ENCODE assay signal across 9 cellular contexts in genomic region chr6:44255848-44256247, GRCh38. TPM values are rescaled to one million over a fixed set of nuclear protein-coding genes. Genes with fewer than 3 reads are reported as not detected.
DNase-seq lines count a peak whose midpoint lies in the region; ATAC-seq and TF ChIP-seq lines count a peak whose summit lies in the region.
"Had no signal": no experiment of that assay in that cellular context is flagged by ENCODE, and none has a peak within 500 bp of the region (broad histone marks: within the 10 kb centered on the region; RNA-seq: fewer than 3 reads in every experiment).

No MANE protein-coding gene starts in this region.

- peaks cover 5% of the 10 kb centered on the region for H3K4me1 ChIP-seq in hepatocyte (ENCODE audit: insufficient read depth)
- peaks cover 29% of the 10 kb centered on the region for H3K4me1 ChIP-seq in suprapubic skin

- TF ChIP-seq CTCF in hepatocyte (IDR thresholded peaks at IDR 0.05; ENCODE audit: poor library complexity) (no peak), suprapubic skin (IDR thresholded peaks at IDR 0.05) (no peak)

- peaks cover 44% of the 10 kb centered on the region for H3K79me2 ChIP-seq in hepatocyte

- no peak overlapping the region for H2AFZ ChIP-seq in hepatocyte

- H3K4me3 ChIP-seq in hepatocyte (peak overlapping the region; percentile 100), suprapubic skin (peak overlapping the region; percentile 95)

- POLR2A ChIA-PET in activated CD4-positive, alpha-beta T cell treated with anti-CD3 and anti-CD28 coated beads for 36 hours (lab: Charles Lee) = interaction anchor here (0.7 to 4.3 kb wide), 5 partner anchors 9 to 84 kb away, joined by 3 to 70 read pairs (median 4); partner anchors contain the start of genes HSP90AB1 and SLC29A1
- POLR2A ChIA-PET in activated CD4-positive, alpha-beta memory T cell treated with anti-CD3 and anti-CD28 coated beads, Interleukin-2, amount 10 ng/mL, durations not matched to agents 7 days and 5 days (lab: Charles Lee) = interaction anchor here (0.9 to 6.8 kb wide), 5 partner anchors 9 to 48 kb away, joined by 5 to 136 read pairs (median 23); partner anchors contain the start of genes HSP90AB1, NFKBIE and SLC29A1

- peak overlapping the region; percentile 96 for H3K27ac ChIP-seq in hepatocyte
- peak overlapping the region; percentile 92 for H3K27ac ChIP-seq in suprapubic skin

- no peak for TF ChIP-seq EP300 in suprapubic skin (IDR thresholded peaks at IDR 0.05)

- intact Hi-C loops in activated CD4-positive, alpha-beta T cell treated with anti-CD3 and anti-CD28 coated beads for 36 hours (cut with DNase I, micrococcal nuclease) = loop anchor here (2.0 kb wide), 2 partner anchors 33 to 159 kb away; partner anchors contain the start of gene SLC29A1 (in 1 of the 2)

- H3K27ac Mint-ChIP-seq in activated CD4-positive, alpha-beta T cell treated with anti-CD3 and anti-CD28 coated beads for 36 hours = peak overlapping the region; percentile 90
- H3K27ac Mint-ChIP-seq in activated CD4-positive, alpha-beta memory T cell treated with anti-CD3 and anti-CD28 coated beads, Interleukin-2, amount 10 ng/mL, durations not matched to agents 7 days and 5 days = peak overlapping the region; percentile 82

- no peaks in the 10 kb centered on the region for H3K9me2 ChIP-seq in hepatocyte (replicated peaks; ENCODE audit: insufficient read depth)

- H3K36me3 ChIP-seq in hepatocyte (replicated peaks; ENCODE audit: insufficient read depth, low read depth) = no peaks in the 10 kb centered on the region
- peaks cover 64% of the 10 kb centered on the region for H3K36me3 ChIP-seq in suprapubic skin

- CTCF ChIA-PET in activated CD4-positive, alpha-beta T cell treated with anti-CD3 and anti-CD28 coated beads for 36 hours (lab: Charles Lee) = interaction anchor here (0.7 to 3.1 kb wide), 15 partner anchors 9 to 181 kb away, joined by 3 to 40 read pairs (median 4); partner anchors contain the start of genes AARS2, HSP90AB1 and SLC29A1
- CTCF ChIA-PET in activated CD4-positive, alpha-beta memory T cell treated with anti-CD3 and anti-CD28 coated beads, Interleukin-2, amount 10 ng/mL, durations not matched to agents 7 days and 5 days (lab: Charles Lee) = interaction anchor here (0.6 to 3.7 kb wide), 12 partner anchors 9 to 159 kb away, joined by 3 to 32 read pairs (median 6); partner anchors contain the start of genes AARS2, HSP90AB1, NFKBIE and SLC29A1

- H3K9me3 ChIP-seq in hepatocyte (ENCODE audit: low read depth) = no peaks in the 10 kb centered on the region
- H3K9me3 ChIP-seq in suprapubic skin = no peaks in the 10 kb centered on the region

- ATAC-seq in activated CD4-positive, alpha-beta T cell treated with anti-CD3 and anti-CD28 coated beads for 36 hours = peak; percentile 5
- ATAC-seq in GM19328 (IDR thresholded peaks at IDR 0.05; ENCODE audit: unreplicated experiment) = no peak
- ATAC-seq in HG03196 (IDR thresholded peaks at IDR 0.05; ENCODE audit: unreplicated experiment) = no peak

- peaks cover 61% of the 10 kb centered on the region for H3K4me1 Mint-ChIP-seq in activated CD4-positive, alpha-beta T cell treated with anti-CD3 and anti-CD28 coated beads for 36 hours
- peaks cover 65% of the 10 kb centered on the region for H3K4me1 Mint-ChIP-seq in activated CD4-positive, alpha-beta memory T cell treated with anti-CD3 and anti-CD28 coated beads, Interleukin-2, amount 10 ng/mL, durations not matched to agents 7 days and 5 days

- 61% methylated on average over 2 of the region's 2 CpGs for WGBS in hepatocyte (ENCODE audit: low lambda C conversion rate, missing lambda C conversion rate)
- 38% methylated on average over 2 of the region's 2 CpGs for WGBS in suprapubic skin

- peak overlapping the region; percentile 83 for H3K4me3 Mint-ChIP-seq in activated CD4-positive, alpha-beta T cell treated with anti-CD3 and anti-CD28 coated beads for 36 hours
- peak overlapping the region; percentile 83 for H3K4me3 Mint-ChIP-seq in activated CD4-positive, alpha-beta memory T cell treated with anti-CD3 and anti-CD28 coated beads, Interleukin-2, amount 10 ng/mL, durations not matched to agents 7 days and 5 days

- H3K9me3 Mint-ChIP-seq in activated CD4-positive, alpha-beta T cell treated with anti-CD3 and anti-CD28 coated beads for 36 hours (ENCODE audit: low read depth) = no peaks in the 10 kb centered on the region
- no peaks in the 10 kb centered on the region for H3K9me3 Mint-ChIP-seq in activated CD4-positive, alpha-beta memory T cell treated with anti-CD3 and anti-CD28 coated beads, Interleukin-2, amount 10 ng/mL, durations not matched to agents 7 days and 5 days

- H4K20me1 ChIP-seq in hepatocyte (ENCODE audit: insufficient read depth, poor library complexity, severe bottlenecking) = peaks cover 42% of the 10 kb centered on the region

- DNase-seq in activated CD4-positive, alpha-beta T cell treated with anti-CD3 and anti-CD28 coated beads for 36 hours = no peak
- no peak for DNase-seq in activated CD4-positive, alpha-beta T cell treated with anti-CD3 and anti-CD28 coated beads, Interleukin-2, amount 50 U/mL, for 1 hour
- no peak for DNase-seq in activated CD4-positive, alpha-beta memory T cell treated with anti-CD3 and anti-CD28 coated beads, Interleukin-2, amount 10 ng/mL, durations not matched to agents 7 days and 5 days
- no peak for DNase-seq in hepatocyte (ENCODE audit: low spot score)
- DNase-seq in suprapubic skin (ENCODE audit: low spot score in 2 of 2) = no peak
- no peak for DNase-seq in NCI-H146 (lab: John Stamatoyannopoulos, UW)

- no peak for TF ChIP-seq POLR2A in suprapubic skin (IDR thresholded peaks at IDR 0.05)

- no peaks in the 10 kb centered on the region for H3K27me3 Mint-ChIP-seq in activated CD4-positive, alpha-beta T cell treated with anti-CD3 and anti-CD28 coated beads for 36 hours
- no peaks in the 10 kb centered on the region for H3K27me3 Mint-ChIP-seq in activated CD4-positive, alpha-beta memory T cell treated with anti-CD3 and anti-CD28 coated beads, Interleukin-2, amount 10 ng/mL, durations not matched to agents 7 days and 5 days

- H3K27me3 ChIP-seq in hepatocyte = no peaks in the 10 kb centered on the region
- H3K27me3 ChIP-seq in suprapubic skin = no peaks in the 10 kb centered on the region

- peaks cover 58% of the 10 kb centered on the region for H3K36me3 Mint-ChIP-seq in activated CD4-positive, alpha-beta T cell treated with anti-CD3 and anti-CD28 coated beads for 36 hours (ENCODE audit: low read depth)
- peaks cover 73% of the 10 kb centered on the region for H3K36me3 Mint-ChIP-seq in activated CD4-positive, alpha-beta memory T cell treated with anti-CD3 and anti-CD28 coated beads, Interleukin-2, amount 10 ng/mL, durations not matched to agents 7 days and 5 days (ENCODE audit: low read depth)

- peak overlapping the region; percentile 98 for H3K4me2 ChIP-seq in hepatocyte

RNA-seq across cellular contexts. Expression of gene SLC35B2, which starts 1.5 kb away (rescaled TPM):
- total RNA-seq in activated CD4-positive, alpha-beta T cell treated with anti-CD3 and anti-CD28 coated beads for 36 hours = 10 to 100 TPM; 14.1 TPM
- 10 to 100 TPM; 35.8 to 37.2 TPM for total RNA-seq in activated CD4-positive, alpha-beta memory T cell treated with anti-CD3 and anti-CD28 coated beads, Interleukin-2, amount 10 ng/mL, durations not matched to agents 7 days and 5 days
- 73.0 and 74.1 TPM in 2 replicates for total RNA-seq in hepatocyte
- 92.9 and 104 TPM in 2 replicates for polyA plus RNA-seq in hepatocyte
- 10 to 100 TPM; 26.2 to 38.5 (median 30.9) TPM for total RNA-seq in suprapubic skin

RNA-seq across cellular contexts. Expression of gene HSP90AB1, which starts 8.9 kb away (rescaled TPM):
- total RNA-seq in activated CD4-positive, alpha-beta T cell treated with anti-CD3 and anti-CD28 coated beads for 36 hours = 1,000 to 10,000 TPM; 2,120 to 2,263 TPM
- 100 to 1,000 TPM; 478 to 479 TPM for total RNA-seq in activated CD4-positive, alpha-beta memory T cell treated with anti-CD3 and anti-CD28 coated beads, Interleukin-2, amount 10 ng/mL, durations not matched to agents 7 days and 5 days
- total RNA-seq in hepatocyte (884 and 891 TPM in 2 replicates), suprapubic skin (100 to 1,000 TPM; 450 to 830 (median 678) TPM)
- 422 and 440 TPM in 2 replicates for polyA plus RNA-seq in hepatocyte

RNA-seq across cellular contexts. Expression of gene NFKBIE, which starts 9.5 kb away (rescaled TPM):
- total RNA-seq in activated CD4-positive, alpha-beta T cell treated with anti-CD3 and anti-CD28 coated beads for 36 hours = 10 to 100 TPM; 17.2 to 19.9 TPM
- total RNA-seq in activated CD4-positive, alpha-beta memory T cell treated with anti-CD3 and anti-CD28 coated beads, Interleukin-2, amount 10 ng/mL, durations not matched to agents 7 days and 5 days = 10 to 100 TPM; 20.8 to 21.7 TPM
- total RNA-seq in hepatocyte = 13.2 and 16.7 TPM in 2 replicates
- 9.6 and 14.0 TPM in 2 replicates for polyA plus RNA-seq in hepatocyte
- total RNA-seq in suprapubic skin = 10 to 100 TPM; 12.9 to 25.0 (median 16.1) TPM

RNA-seq across cellular contexts. Expression of gene TMEM151B, which starts 14.4 kb away (rescaled TPM):
- under 1 TPM in 1 of 2 experiments, not detected in 1; 0.09 TPM for total RNA-seq in activated CD4-positive, alpha-beta T cell treated with anti-CD3 and anti-CD28 coated beads for 36 hours
- not detected for total RNA-seq in activated CD4-positive, alpha-beta memory T cell treated with anti-CD3 and anti-CD28 coated beads, Interleukin-2, amount 10 ng/mL, durations not matched to agents 7 days and 5 days
- total RNA-seq in hepatocyte (0.30 and 0.44 TPM in 2 replicates), suprapubic skin (under 1 TPM in 2 of 4 donors, not detected in 2; 0.10 to 0.15 TPM)
- polyA plus RNA-seq in hepatocyte = 0.30 and 1.0 TPM in 2 replicates
- total RNA-seq: M059J had no signal

RNA-seq across cellular contexts. Expression of gene SLC29A1, which starts 32.5 kb away (rescaled TPM):
- total RNA-seq in activated CD4-positive, alpha-beta T cell treated with anti-CD3 and anti-CD28 coated beads for 36 hours = 10 to 100 TPM; 59.8 to 98.3 TPM
- total RNA-seq in activated CD4-positive, alpha-beta memory T cell treated with anti-CD3 and anti-CD28 coated beads, Interleukin-2, amount 10 ng/mL, durations not matched to agents 7 days and 5 days = 10 to 100 TPM; 24.8 to 25.4 TPM
- 23.3 and 32.4 TPM in 2 replicates for total RNA-seq in hepatocyte
- 28.5 and 30.8 TPM in 2 replicates for polyA plus RNA-seq in hepatocyte
- 100 to 1,000 TPM in 1 of 4 donors, 10 to 100 TPM in 3; 61.7 to 133 (median 75.3) TPM for total RNA-seq in suprapubic skin
